Comparison of ENCODE assay signal across 8 cellular contexts in the genomic region with DNA sequence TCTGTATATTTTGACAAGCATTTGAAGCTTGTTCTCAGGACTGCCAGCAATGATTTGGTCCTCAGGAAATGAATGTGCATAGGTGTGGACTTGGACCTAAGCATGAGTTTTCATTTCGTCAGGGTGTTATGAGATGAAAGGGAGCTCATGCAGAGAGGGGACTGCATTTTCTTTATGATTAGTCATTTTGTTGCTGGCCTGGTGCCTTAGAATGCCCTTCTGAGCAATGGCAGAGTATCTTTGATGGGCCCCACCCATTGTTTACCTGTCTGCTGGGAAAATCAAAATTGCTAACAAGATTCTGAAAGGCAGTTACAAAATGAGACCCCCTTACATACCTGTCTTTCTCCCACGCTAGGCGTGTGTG. TPM values are rescaled to one million over a fixed set of nuclear protein-coding genes. Genes with fewer than 3 reads are reported as not detected.
DNase-seq lines count a peak whose midpoint lies in the region; TF ChIP-seq lines count a peak whose summit lies in the region.

No MANE protein-coding gene starts in this region.

- H3K27ac ChIP-seq in GM23248 (peak overlapping the region; percentile 36), OCI-LY1 (ENCODE audit: low read depth, low read length, poor library complexity, severe bottlenecking) (peak overlapping the region; percentile 53), tibial artery (no peak overlapping the region)

- no peaks in the 10 kb centered on the region for H4K20me1 ChIP-seq in GM23248 (ENCODE audit: insufficient read depth)
- H4K20me1 ChIP-seq in OCI-LY1 (ENCODE audit: insufficient read depth, low read length): no peaks in the 10 kb centered on the region

- intact Hi-C loops in tibial artery (cut with DNase I; ENCODE audit: low total_unique reads): loop anchor here (5.0 to 10.0 kb wide), 3 partner anchors 61 to 729 kb away; no protein-coding TSS in a partner anchor

- H3K9me2 ChIP-seq in GM23248 (ENCODE audit: insufficient read depth): no peaks in the 10 kb centered on the region
- no peaks in the 10 kb centered on the region for H3K9me2 ChIP-seq in OCI-LY1 (ENCODE audit: low read depth, low read length)

- H3K4me1 ChIP-seq in GM23248 (ENCODE audit: insufficient read depth) (peaks cover 20% of the 10 kb centered on the region), OCI-LY1 (ENCODE audit: insufficient read depth, low read length, severe bottlenecking) (peaks cover 27% of the 10 kb centered on the region), tibial artery (peaks cover 0 to 9% (median 4%) of the 10 kb centered on the region in 4 donors)

- no peak for TF ChIP-seq CTCF in GM13977 (IDR thresholded peaks at IDR 0.05; ENCODE audit: extremely low read depth, insufficient read depth, missing control alignments)
- no peak for TF ChIP-seq CTCF in OCI-LY1 (IDR thresholded peaks at IDR 0.05; ENCODE audit: low read length)
- no peak for TF ChIP-seq CTCF in tibial artery (IDR thresholded peaks at IDR 0.05)

- 62 to 66% methylated on average over 3 of the region's 3 CpGs for WGBS in GM23248 (ENCODE audit: low coverage in 1 of 2, low lambda C conversion rate in 2 of 2, missing lambda C conversion rate in 2 of 2), 2 experiments

- in situ Hi-C loops in GM13977 (cut with MboI; ENCODE audit: low pct_unique_long_range_greater_than_20kb, low sequenced_read_pairs, unreplicated experiment): loop anchor here (10.0 to 25.0 kb wide), 2 partner anchors 399 to 752 kb away; a partner anchor contains a TSS
- in situ Hi-C loops in GM23248 (cut with MboI): loop anchor here (5.0 to 25.0 kb wide), 2 partner anchors 397 to 752 kb away; a partner anchor contains a TSS

- H3K27me3 ChIP-seq in GM23248 (replicated peaks; ENCODE audit: insufficient read depth): no peaks in the 10 kb centered on the region
- H3K27me3 ChIP-seq in OCI-LY1 (ENCODE audit: insufficient read depth, low read length): no peaks in the 10 kb centered on the region
- no peaks in the 10 kb centered on the region for H3K27me3 ChIP-seq in tibial artery

- H3K9me3 ChIP-seq in GM23248 (ENCODE audit: low read depth) (no peaks in the 10 kb centered on the region), OCI-LY1 (ENCODE audit: low read length) (no peaks in the 10 kb centered on the region), tibial artery (no peaks in the 10 kb centered on the region)

- H3F3A ChIP-seq in GM23248 (ENCODE audit: insufficient read depth) (peaks cover 22% of the 10 kb centered on the region), OCI-LY1 (ENCODE audit: insufficient read depth, low read length) (no peaks in the 10 kb centered on the region)

- H3K4me2 ChIP-seq in GM23248 (ENCODE audit: unreplicated experiment) (peak overlapping the region; percentile 37), OCI-LY1 (ENCODE audit: low read length) (no peak overlapping the region)

- DNase-seq in GM13977 (ENCODE audit: low spot score): peak; percentile 62
- peak; percentile 60 for DNase-seq in GM23248
- DNase-seq in kidney tubule cell (ENCODE audit: low spot score): peak; percentile 87
- no peak for DNase-seq in tibial artery
- no peak for DNase-seq in NCI-H82 treated with DMSO at 0.1 percent for 48 hours (lab: John Stamatoyannopoulos, UW; ENCODE audit: unreplicated experiment)
- DNase-seq in NCI-H1694 treated with DMSO at 0.1 percent for 48 hours (lab: John Stamatoyannopoulos, UW): no peak
- no peak for DNase-seq in NCI-H146 treated with DMSO at 0.1 percent for 48 hours (lab: John Stamatoyannopoulos, UW; ENCODE audit: unreplicated experiment)

- H3K36me3 ChIP-seq in GM23248 (ENCODE audit: low read depth): no peaks in the 10 kb centered on the region
- peaks cover 91% of the 10 kb centered on the region for H3K36me3 ChIP-seq in OCI-LY1 (ENCODE audit: insufficient read depth, low read length)
- H3K36me3 ChIP-seq in tibial artery: peaks cover 0 to 6% (median 0%) of the 10 kb centered on the region in 3 donors

- H2AFZ ChIP-seq in GM23248 (0 out of 2 replicates have a peak overlapping the region, but pooled peaks have one; percentile 15), OCI-LY1 (ENCODE audit: low read length) (no peak overlapping the region)

- H3K9ac ChIP-seq in GM23248 (peak overlapping the region; percentile 29; the same call in 1 of the 2 replicates), OCI-LY1 (ENCODE audit: low read length) (no peak overlapping the region)

- 0 out of 2 replicates have a peak overlapping the region, but pooled peaks have one; percentile 4 for H3K4me3 ChIP-seq in GM23248
- no peak overlapping the region for H3K4me3 ChIP-seq in OCI-LY1 (ENCODE audit: low read depth, low read length, poor library complexity, severe bottlenecking)
- no peak overlapping the region for H3K4me3 ChIP-seq in tibial artery

- no peaks in the 10 kb centered on the region for H3K79me2 ChIP-seq in GM23248 (ENCODE audit: insufficient read depth)
- H3K79me2 ChIP-seq in OCI-LY1 (ENCODE audit: insufficient read depth, low read length): no peaks in the 10 kb centered on the region

RNA-seq across cellular contexts. Expression of a gene that starts 51.5 kb away (rescaled TPM):
- 57.6 and 68.7 TPM in 2 replicates for total RNA-seq in GM23248 (2014; rRNA removed; shearing (Covaris generic))
- 96.8 and 99.6 TPM in 2 replicates for polyA plus RNA-seq in GM23248 (2016; fragmentation: Nextera tagmentation; extraction: Ambion mirVana)

Comparison
In these comparisons a context has a peak if more than half of its experiments do, and no peak if none do; other contexts are left out.
1. DNase-seq: peak in GM13977 (single experiment), GM23248 (single experiment) and kidney tubule cell (single experiment); none in tibial artery (0 of 2), NCI-H82 treated with DMSO at 0.1 percent for 48 hours (single experiment), NCI-H1694 treated with DMSO at 0.1 percent for 48 hours (single experiment) and NCI-H146 treated with DMSO at 0.1 percent for 48 hours (single experiment).
2. H3K27ac ChIP-seq: peak in GM23248 (single experiment) and OCI-LY1 (single experiment); none in tibial artery (0 of 2).